ENCODE assay signal across 9 cellular contexts in genomic region chr12:115771065-115771464, GRCh38.
DNase-seq lines count a peak whose midpoint lies in the region; ATAC-seq and TF ChIP-seq lines count a peak whose summit lies in the region.
"Had no signal": no experiment of that assay in that cellular context is flagged by ENCODE, and none has a peak within 500 bp of the region (broad histone marks: within the 10 kb centered on the region; RNA-seq: fewer than 3 reads in every experiment).

No MANE protein-coding gene starts in this region.

- ATAC-seq in heart right ventricle (peak in 3 of 8 donors; percentile 39 to 57 (median 56)), left cardiac atrium (no peak), GM19035 (IDR thresholded peaks at IDR 0.05; ENCODE audit: unreplicated experiment) (no peak)

- 37 to 52% methylated on average over 2 of the region's 2 CpGs for WGBS in heart right ventricle, 2 donors
- WGBS in stomach, 5 donors = 28 to 50% (median 42%) methylated on average over 1 to 2 of the region's 2 CpGs

- DNase-seq in heart right ventricle (peak in 1 of 2 donors; percentile 8), left cardiac atrium (no peak), OCI-M1 (lab: John Stamatoyannopoulos, UW) (peak; percentile 3), fibroblast of villous mesenchyme (ENCODE audit: low read depth) (peak; percentile 12), germinal center (ENCODE audit: low spot score) (no peak), stomach (no peak)
- no peak for DNase-seq in activated CD4-positive, CD25-positive, alpha-beta regulatory T cell treated with anti-CD3 and anti-CD28 coated beads, Interleukin-2, amount 50 U/mL, for 72 hours
- DNase-seq: NCI-H524 treated with DMSO at 0.1 percent for 48 hours had no signal

- H3K4me3 ChIP-seq in heart right ventricle (no peak overlapping the region), fibroblast of villous mesenchyme (ENCODE audit: low read depth, low read length) (no peak overlapping the region), stomach (no peak overlapping the region)

- H3K27ac ChIP-seq in heart right ventricle = no peak overlapping the region
- H3K27ac ChIP-seq in stomach = no peak overlapping the region

- TF ChIP-seq CTCF in heart right ventricle (IDR thresholded peaks at IDR 0.05) (peak in 6 of 9 donors; percentile 7 to 47 (median 22)), fibroblast of villous mesenchyme (IDR thresholded peaks at IDR 0.05; ENCODE audit: insufficient read depth, low read depth, low read length) (peak; percentile 26), stomach (IDR thresholded peaks at IDR 0.05) (no peak)

- no peak for TF ChIP-seq POLR2A in stomach (IDR thresholded peaks at IDR 0.05)

- H3K27me3 ChIP-seq in heart right ventricle (peaks cover 0 to 21% (median 0%) of the 10 kb centered on the region in 7 donors), stomach (peaks cover 0 to 11% (median 0%) of the 10 kb centered on the region in 3 donors)

- H3K36me3 ChIP-seq in heart right ventricle (no peaks in the 10 kb centered on the region), stomach (no peaks in the 10 kb centered on the region)

- TF ChIP-seq EP300 in stomach (IDR thresholded peaks at IDR 0.05) = no peak

- H3K9me3 ChIP-seq in heart right ventricle (peaks cover 0 to 10% (median 0%) of the 10 kb centered on the region in 11 donors), stomach (peaks cover 0 to 5% (median 2%) of the 10 kb centered on the region in 4 donors)

- intact Hi-C loops in heart right ventricle (cut with DNase I) (loop anchor here in 1 of 10 donors (10.0 kb wide), 1 partner anchor 144 kb away; no protein-coding TSS in a partner anchor), left cardiac atrium (cut with DNase I) (no loop called here), stomach (cut with DNase I; ENCODE audit: low total_unique reads) (no loop called here)

- no peaks in the 10 kb centered on the region for H3K4me1 ChIP-seq in heart right ventricle
- H3K4me1 ChIP-seq in stomach = no peaks in the 10 kb centered on the region

Comparison
In these comparisons a context has a peak if more than half of its experiments do, and no peak if none do; other contexts are left out.
1. DNase-seq: peak in OCI-M1 (single experiment) and fibroblast of villous mesenchyme (single experiment); none in left cardiac atrium (single experiment), germinal center (single experiment), activated CD4-positive, CD25-positive, alpha-beta regulatory T cell treated with anti-CD3 and anti-CD28 coated beads, Interleukin-2, amount 50 U/mL, for 72 hours (single experiment) and stomach (single experiment).
2. CTCF ChIP-seq: peak in heart right ventricle (6 of 9) and fibroblast of villous mesenchyme (single experiment); none in stomach (0 of 7).